Comparison of ENCODE assay signal across 26 cellular contexts in genomic region chr5:137867664-137868063, GRCh38. TPM values are rescaled to one million over a fixed set of nuclear protein-coding genes. Genes with fewer than 3 reads are reported as not detected.
DNase-seq lines count a peak whose midpoint lies in the region; ATAC-seq, FAIRE-seq and TF ChIP-seq lines count a peak whose summit lies in the region.
"Had no signal": no experiment of that assay in that cellular context is flagged by ENCODE, and none has a peak within 500 bp of the region (broad histone marks: within the 10 kb centered on the region; RNA-seq: fewer than 3 reads in every experiment).

TSS of gene MYOT (plus strand) at chr5:137867860. CDS start at chr5:137870652, 2,792 bp downstream.

- H2AFZ ChIP-seq in GM23338, result no peak within 1 kb of the TSS
- H2AFZ ChIP-seq in parathyroid adenoma, result peak within 1 kb of the TSS; percentile 50

- CTCF ChIA-PET in WTC11 (lab: Charles Lee), result interaction anchor here (2.4 kb wide), 1 partner anchor 89 kb away, joined by 7 read pairs; no protein-coding TSS in a partner anchor

- no peaks in the 10 kb centered on the region; the same call in 1 of the 2 replicates for H3K4me1 ChIP-seq in GM23338 (ENCODE audit: insufficient read depth)
- H3K4me1 ChIP-seq in parathyroid adenoma, result peaks cover 6% of the 10 kb centered on the region
- H3K4me1 ChIP-seq: BLaER1 treated with 17β-estradiol and CSF1 and Interleukin-3, amounts not matched to agents 10 nM and 100 nM had no signal

- FAIRE-seq in HTR-8/SVneo (lab: Jason Lieb, UNC), result no peak
- FAIRE-seq: GM12878 had no signal

- POLR2A ChIA-PET in WTC11 (lab: Charles Lee), result no interaction called here

- ATAC-seq in GM23338 (peak; percentile 23; the same call in 1 of the 3 replicates), Right ventricle myocardium superior (ENCODE audit: poor library complexity) (no peak), WTC11 (no peak)
- ATAC-seq: GM12878 had no signal

- no peaks in the 10 kb centered on the region for H4K20me1 ChIP-seq in GM23338 (replicated peaks; ENCODE audit: insufficient read depth)
- H4K20me1 ChIP-seq: BLaER1 treated with 17β-estradiol and CSF1 and Interleukin-3, amounts not matched to agents 10 nM and 100 nM had no signal

- H3K36me3 ChIP-seq in GM23338 (ENCODE audit: insufficient read depth) (no peaks in the 10 kb centered on the region), parathyroid adenoma (ENCODE audit: control insufficient read depth, insufficient read depth, low read length) (no peaks in the 10 kb centered on the region)
- H3K36me3 ChIP-seq: BLaER1 treated with 17β-estradiol and CSF1 and Interleukin-3, amounts not matched to agents 10 nM and 100 nM had no signal

- H3K9me3 ChIP-seq in parathyroid adenoma (ENCODE audit: control insufficient read depth, low read length), result no peaks in the 10 kb centered on the region
- H3K9me3 ChIP-seq: BLaER1 treated with 17β-estradiol and CSF1 and Interleukin-3, amounts not matched to agents 10 nM and 100 nM had no signal

- no peak for TF ChIP-seq CTCF in GM23338 (conservative IDR thresholded peaks at IDR 0.05; ENCODE audit: low read depth in 2 of 2)
- no peak for TF ChIP-seq CTCF in parathyroid adenoma (IDR thresholded peaks at IDR 0.05)
- TF ChIP-seq CTCF in WTC11 (IDR thresholded peaks at IDR 0.05), result no peak

- H3K27me3 Mint-ChIP-seq in GM23338 (ENCODE audit: insufficient read depth, low read depth, poor library complexity), result peaks cover 2% of the 10 kb centered on the region
- H3K27me3 Mint-ChIP-seq in WTC11 (ENCODE audit: low read depth), result no peaks in the 10 kb centered on the region

- H3F3A ChIP-seq in GM23338 (replicated peaks; ENCODE audit: low read depth), result no peaks in the 10 kb centered on the region

- H3K9me3 Mint-ChIP-seq in GM23338, result no peaks in the 10 kb centered on the region
- H3K9me3 Mint-ChIP-seq in WTC11, result no peaks in the 10 kb centered on the region
- H3K9me3 Mint-ChIP-seq: activated CD4-positive, alpha-beta memory T cell treated with anti-CD3 and anti-CD28 coated beads, Interleukin-2, amount 10 ng/mL, durations not matched to agents 7 days and 5 days; activated naive CD8-positive, alpha-beta T cell treated with anti-CD3 and anti-CD28 coated beads for 36 hours had no signal

- DNase-seq in GM23338 (ENCODE audit: low spot score), result no peak
- DNase-seq in NCI-H82 treated with DMSO at 0.1 percent for 48 hours (lab: John Stamatoyannopoulos, UW; ENCODE audit: unreplicated experiment), result peak; percentile 41
- no peak for DNase-seq in Right ventricle myocardium superior
- DNase-seq in cerebellar cortex (ENCODE audit: low spot score), result no peak
- no peak for DNase-seq in HTR-8/SVneo (ENCODE audit: insufficient read length, low spot score)
- DNase-seq in WTC11 (ENCODE audit: low spot score), result no peak
- DNase-seq in dedifferentiated amniotic fluid mesenchymal stem cell (ENCODE audit: extremely low spot score), result no peak
- DNase-seq: ACHN; activated CD4-positive, alpha-beta memory T cell treated with anti-CD3 and anti-CD28 coated beads, Interleukin-2, amount 10 ng/mL, durations not matched to agents 7 days and 5 days; activated CD4-positive, CD25-positive, alpha-beta regulatory T cell; activated effector memory CD4-positive, alpha-beta T cell treated with Interleukin-2 at 50 U/mL for 16 hours; activated naive CD8-positive, alpha-beta T cell treated with anti-CD3 and anti-CD28 coated beads for 36 hours; cerebellar nuclear complex; head of caudate nucleus; KG1; mesenchymal stem cell; NCI-H1694; nucleus accumbens; stimulated activated CD4-positive, alpha-beta T cell treated with anti-CD3 and anti-CD28 coated beads, Interleukin-4, amount 100 ng/mL, for 4 hours; stimulated activated naive CD4-positive, alpha-beta T cell; SW 1271; T1000 had no signal

- no peak within 1 kb of the TSS for H3K4me2 ChIP-seq in GM23338
- H3K4me2 ChIP-seq in parathyroid adenoma (ENCODE audit: low read length), result no peak within 1 kb of the TSS

- H3K4me3 ChIP-seq in GM23338, result no peak within 1 kb of the TSS
- no peak within 1 kb of the TSS for H3K4me3 ChIP-seq in parathyroid adenoma (ENCODE audit: low read depth, low read length)
- H3K4me3 ChIP-seq: BLaER1 treated with 17β-estradiol and CSF1 and Interleukin-3, amounts not matched to agents 10 nM and 100 nM; GM12878 had no signal

- no peak within 1 kb of the TSS for H3K4me3 Mint-ChIP-seq in GM23338
- no peak within 1 kb of the TSS for H3K4me3 Mint-ChIP-seq in WTC11
- H3K4me3 Mint-ChIP-seq: activated CD4-positive, alpha-beta memory T cell treated with anti-CD3 and anti-CD28 coated beads, Interleukin-2, amount 10 ng/mL, durations not matched to agents 7 days and 5 days; activated naive CD8-positive, alpha-beta T cell treated with anti-CD3 and anti-CD28 coated beads for 36 hours had no signal

- intact Hi-C loops in Right ventricle myocardium superior (cut with DNase I), result no loop called here

- H3K9me2 ChIP-seq in GM23338 (ENCODE audit: insufficient read depth), result no peaks in the 10 kb centered on the region

- H3K79me2 ChIP-seq in GM23338 (replicated peaks; ENCODE audit: insufficient read depth) (no peaks in the 10 kb centered on the region), parathyroid adenoma (no peaks in the 10 kb centered on the region)

- H3K27me3 ChIP-seq in GM23338 (ENCODE audit: insufficient read depth) (no peaks in the 10 kb centered on the region), parathyroid adenoma (ENCODE audit: control insufficient read depth, insufficient read depth, low read length) (no peaks in the 10 kb centered on the region)
- H3K27me3 ChIP-seq: BLaER1 treated with 17β-estradiol and CSF1 and Interleukin-3, amounts not matched to agents 10 nM and 100 nM had no signal

- H3K27ac ChIP-seq in GM23338 (ENCODE audit: low read depth) (no peak within 1 kb of the TSS), parathyroid adenoma (peak within 1 kb of the TSS; percentile 61)
- H3K27ac ChIP-seq: BLaER1 treated with 17β-estradiol and CSF1 and Interleukin-3, amounts not matched to agents 10 nM and 100 nM had no signal

- H3K27ac Mint-ChIP-seq in GM23338, result no peak within 1 kb of the TSS
- H3K27ac Mint-ChIP-seq in WTC11, result no peak within 1 kb of the TSS
- H3K27ac Mint-ChIP-seq: activated CD4-positive, alpha-beta memory T cell treated with anti-CD3 and anti-CD28 coated beads, Interleukin-2, amount 10 ng/mL, durations not matched to agents 7 days and 5 days; activated naive CD8-positive, alpha-beta T cell treated with anti-CD3 and anti-CD28 coated beads for 36 hours had no signal

- H3K4me1 Mint-ChIP-seq in GM23338, result no peaks in the 10 kb centered on the region
- H3K4me1 Mint-ChIP-seq in WTC11, result no peaks in the 10 kb centered on the region

- H3K9ac ChIP-seq in parathyroid adenoma, result no peak within 1 kb of the TSS
- H3K9ac ChIP-seq: BLaER1 treated with 17β-estradiol and CSF1 and Interleukin-3, amounts not matched to agents 10 nM and 100 nM had no signal

- no peaks in the 10 kb centered on the region for H3K36me3 Mint-ChIP-seq in GM23338 (ENCODE audit: low read depth)
- H3K36me3 Mint-ChIP-seq in WTC11, result no peaks in the 10 kb centered on the region
- H3K36me3 Mint-ChIP-seq: activated naive CD8-positive, alpha-beta T cell treated with anti-CD3 and anti-CD28 coated beads for 36 hours had no signal

TF ChIP-seq in GM23338, 12 proteins besides CTCF, POLR2A, EP300 and RAD21 (continues in another document):
- no peak for TF ChIP-seq STAT1 (IDR thresholded peaks at IDR 0.05; ENCODE audit: unreplicated experiment)
- no peak for TF ChIP-seq ETS1 (IDR thresholded peaks at IDR 0.05)
- TF ChIP-seq EZH2phosphoT487 (IDR thresholded peaks at IDR 0.05; ENCODE audit: unreplicated experiment), result no peak

TF ChIP-seq in WTC11, 78 proteins besides CTCF, POLR2A, EP300 and RAD21 (continues in another document):
- TF ChIP-seq ZNF317 (CRISPR knock-in tag; IDR thresholded peaks at IDR 0.05; ENCODE audit: borderline replicate concordance, low read depth) (no peak), OVOL2 (CRISPR knock-in tag; IDR thresholded peaks at IDR 0.05; ENCODE audit: borderline replicate concordance) (no peak), ZNF532 (CRISPR knock-in tag; IDR thresholded peaks at IDR 0.05; ENCODE audit: borderline replicate concordance) (no peak), TEAD4 (CRISPR knock-in tag; IDR thresholded peaks at IDR 0.05) (no peak), FOXJ3 (CRISPR knock-in tag; IDR thresholded peaks at IDR 0.05; ENCODE audit: borderline replicate concordance) (no peak)

RNA-seq across cellular contexts. Expression of gene MYOT, which starts in this region (rescaled TPM):
- total RNA-seq in GM23338 (2014; rRNA removed; shearing (Covaris generic)), result not detected in 2 replicates
- 0.58 TPM in 1 of 2 replicates, not detected in the other for polyA plus RNA-seq in GM23338 (2016; fragmentation: Nextera tagmentation; extraction: Ambion mirVana)
- total RNA-seq in Right ventricle myocardium superior (11.7 TPM), WTC11 (2021) (not detected in 3 replicates)
- total RNA-seq: activated CD4-positive, alpha-beta memory T cell treated with anti-CD3 and anti-CD28 coated beads, Interleukin-2, amount 10 ng/mL, durations not matched to agents 7 days and 5 days; activated naive CD8-positive, alpha-beta T cell treated with anti-CD3 and anti-CD28 coated beads for 36 hours; GM12878; HT-29 had no signal

Comparison
In these comparisons a context has a peak if more than half of its experiments do, and no peak if none do; other contexts are left out.
1. RNA of gene MYOT (total RNA-seq): 11.7 TPM in Right ventricle myocardium superior (single experiment); not detected in GM23338 and not detected in WTC11; every median in the first group is over 10 times any median in the second.
2. Peak in ATAC-seq in GM23338; RNA of the gene not detected or under 1 TPM.